Comparison of ENCODE assay signal across 15 cellular contexts in genomic region chr20:6866741-6867140, GRCh38.
A peak's percentile ranks its signal among the peaks of the same experiment; 100 is the strongest.
DNase-seq lines count a peak whose midpoint lies in the region; FAIRE-seq and TF ChIP-seq lines count a peak whose summit lies in the region.
"Had no signal": no experiment of that assay in that cellular context is flagged by ENCODE, and none has a peak within 500 bp of the region (broad histone marks: within the 10 kb centered on the region; RNA-seq: fewer than 3 reads in every experiment).

No MANE protein-coding gene starts in this region.

- no peak for TF ChIP-seq CTCF in nephron (IDR thresholded peaks at IDR 0.05; ENCODE audit: unreplicated experiment in 3 of 3)

- H3K36me3 Mint-ChIP-seq in nephron (ENCODE audit: low read depth): no peaks in the 10 kb centered on the region

- H3K4me3 Mint-ChIP-seq in nephron: no peak overlapping the region
- H3K4me3 Mint-ChIP-seq: B cell; CD4-positive, alpha-beta T cell had no signal

- DNase-seq in EH (ENCODE audit: low read depth): peak; percentile 1
- DNase-seq in RPMI7951 (ENCODE audit: low read depth): peak; percentile 32
- DNase-seq in NCI-H446 (lab: John Stamatoyannopoulos, UW): no peak
- DNase-seq in NCI-H748 (lab: John Stamatoyannopoulos, UW; ENCODE audit: unreplicated experiment): no peak
- no peak for DNase-seq in iPS-NIHi7 (ENCODE audit: extremely low spot score)
- DNase-seq: Calu3; CD4-positive, alpha-beta T cell; DMS53; NCI-H146; NCI-H2107; NCI-H2227 treated with DMSO at 0.1 percent for 48 hours; RPMI8226 had no signal

- H3K4me1 Mint-ChIP-seq in nephron: peaks cover 42% of the 10 kb centered on the region
- H3K4me1 Mint-ChIP-seq: B cell had no signal

- no peaks in the 10 kb centered on the region for H3K9me3 Mint-ChIP-seq in nephron
- H3K9me3 Mint-ChIP-seq: CD4-positive, alpha-beta T cell had no signal

- H3K27ac Mint-ChIP-seq in nephron: peak overlapping the region in 2 of 3 experiments; percentile 7 to 14
- H3K27ac Mint-ChIP-seq: B cell; CD4-positive, alpha-beta T cell had no signal

- H3K27me3 Mint-ChIP-seq in nephron (ENCODE audit: low read depth): peaks cover 4% of the 10 kb centered on the region
- H3K27me3 Mint-ChIP-seq: B cell; CD4-positive, alpha-beta T cell had no signal

- peak; percentile 91 for FAIRE-seq in endometrium (lab: Jason Lieb, UNC)

Comparison
In these comparisons a context has a peak if more than half of its experiments do, and no peak if none do; other contexts are left out.
1. DNase-seq: peak in EH (single experiment) and RPMI7951 (single experiment); none in NCI-H446 (0 of 2), NCI-H748 (single experiment) and iPS-NIHi7 (single experiment).